Comparison of ENCODE assay signal across 16 cellular contexts in the genomic region with DNA sequence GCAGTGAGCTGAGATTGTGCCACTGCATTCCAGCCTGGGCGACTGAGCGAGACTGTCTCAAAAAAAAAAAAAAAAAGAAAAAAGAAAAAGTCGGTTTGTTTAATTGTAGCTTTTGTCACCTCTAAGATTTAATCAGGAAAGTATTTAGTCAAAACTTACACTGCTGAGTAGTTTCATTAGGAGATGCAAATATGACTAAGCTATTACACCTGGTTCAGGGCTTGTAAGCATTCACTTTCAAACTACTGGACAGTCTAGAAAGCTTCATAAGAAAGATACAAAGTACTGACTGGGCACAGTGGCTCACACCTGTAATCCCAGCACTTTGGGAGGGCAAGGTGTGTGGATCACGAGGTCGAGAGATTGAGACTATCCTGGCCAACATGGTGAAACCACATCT.
A peak's percentile ranks its signal among the peaks of the same experiment; 100 is the strongest.
DNase-seq lines count a peak whose midpoint lies in the region; ATAC-seq and TF ChIP-seq lines count a peak whose summit lies in the region.
"Had no signal": no experiment of that assay in that cellular context is flagged by ENCODE, and none has a peak within 500 bp of the region (broad histone marks: within the 10 kb centered on the region; RNA-seq: fewer than 3 reads in every experiment).

No MANE protein-coding gene starts in this region.

- H4K20me1 ChIP-seq in Karpas-422 (ENCODE audit: insufficient read depth, low read depth, low read length), result no peaks in the 10 kb centered on the region

- DNase-seq in GM12865 (ENCODE audit: low read depth), result peak; percentile 17
- peak; percentile 39 for DNase-seq in Karpas-422
- DNase-seq in stimulated activated effector memory CD8-positive, alpha-beta T cell treated with anti-CD3 and anti-CD28 coated beads, Interleukin-12 subunit alpha, Interleukin-12 subunit beta, amount 100 ng/mL, for 72 hours (ENCODE audit: low spot score in 2 of 2), result no peak
- DNase-seq in SHP77 treated with DMSO at 0.1 percent for 48 hours (lab: John Stamatoyannopoulos, UW), result no peak
- DNase-seq: BE2C; CD4-positive, alpha-beta memory T cell; DMS153; DMS79 treated with DMSO at 0.1 percent for 48 hours; EL; IMR-90; KBM-7 had no signal

- no peaks in the 10 kb centered on the region for H3K9me2 ChIP-seq in Karpas-422 (replicated peaks; ENCODE audit: insufficient read depth, low read length)

- H3K4me3 Mint-ChIP-seq in stimulated activated effector memory CD8-positive, alpha-beta T cell treated with anti-CD3 and anti-CD28 coated beads, Interleukin-12 subunit alpha, Interleukin-12 subunit beta, amount 100 ng/mL, for 72 hours, result no peak overlapping the region
- H3K4me3 Mint-ChIP-seq: CD4-positive, alpha-beta memory T cell had no signal

- H3K27ac Mint-ChIP-seq in stimulated activated effector memory CD8-positive, alpha-beta T cell treated with anti-CD3 and anti-CD28 coated beads, Interleukin-12 subunit alpha, Interleukin-12 subunit beta, amount 100 ng/mL, for 72 hours, result no peak overlapping the region

- H3K4me1 Mint-ChIP-seq in stimulated activated effector memory CD8-positive, alpha-beta T cell treated with anti-CD3 and anti-CD28 coated beads, Interleukin-12 subunit alpha, Interleukin-12 subunit beta, amount 100 ng/mL, for 72 hours, result peaks cover 6% of the 10 kb centered on the region

- no peaks in the 10 kb centered on the region for H3K79me2 ChIP-seq in Karpas-422 (ENCODE audit: low read length)

- TF ChIP-seq CTCF in GM12865 (IDR thresholded peaks at IDR 0.05; ENCODE audit: insufficient read depth, low read depth, low read length, missing control alignments), result no peak

- peaks cover 10% of the 10 kb centered on the region for H3K9me3 Mint-ChIP-seq in stimulated activated effector memory CD8-positive, alpha-beta T cell treated with anti-CD3 and anti-CD28 coated beads, Interleukin-12 subunit alpha, Interleukin-12 subunit beta, amount 100 ng/mL, for 72 hours

- H3K27me3 ChIP-seq in Karpas-422 (ENCODE audit: low read length), result no peaks in the 10 kb centered on the region
- H3K27me3 ChIP-seq: BE2C had no signal

- peaks cover 47% of the 10 kb centered on the region for H3K4me1 ChIP-seq in Karpas-422 (ENCODE audit: low read length)
- H3K4me1 ChIP-seq: A549, BE2C had no signal

- H2AFZ ChIP-seq in Karpas-422 (ENCODE audit: low read length), result no peak overlapping the region

- H3K4me3 ChIP-seq in GM12865 (ENCODE audit: low read depth, low read length) (no peak overlapping the region), Karpas-422 (ENCODE audit: low read length) (no peak overlapping the region)
- H3K4me3 ChIP-seq: A549, HAP-1 had no signal

- no peak overlapping the region for H3K4me2 ChIP-seq in Karpas-422 (ENCODE audit: low read depth, low read length, poor library complexity, severe bottlenecking)
- H3K4me2 ChIP-seq: A549 had no signal

- H3K36me3 Mint-ChIP-seq in stimulated activated effector memory CD8-positive, alpha-beta T cell treated with anti-CD3 and anti-CD28 coated beads, Interleukin-12 subunit alpha, Interleukin-12 subunit beta, amount 100 ng/mL, for 72 hours, result peaks cover 9% of the 10 kb centered on the region

- H3K9me3 ChIP-seq in Karpas-422 (ENCODE audit: low read length), result no peaks in the 10 kb centered on the region
- H3K9me3 ChIP-seq: A549, BE2C, HAP-1 had no signal

- peak overlapping the region; percentile 66; the same call in 1 of the 2 replicates for H3K27ac ChIP-seq in Karpas-422 (ENCODE audit: low read length)
- H3K27ac ChIP-seq: A549, C4-2B had no signal

- H3K9ac ChIP-seq in Karpas-422 (ENCODE audit: low read length), result no peak overlapping the region

- no peaks in the 10 kb centered on the region for H3K36me3 ChIP-seq in Karpas-422 (ENCODE audit: insufficient read depth, low read length)
- H3K36me3 ChIP-seq: BE2C, HAP-1 had no signal

- ATAC-seq in GM18867 (IDR thresholded peaks at IDR 0.05; ENCODE audit: unreplicated experiment), result peak; percentile 62
- peak; percentile 74 for ATAC-seq in stimulated activated effector memory CD8-positive, alpha-beta T cell treated with anti-CD3 and anti-CD28 coated beads, Interleukin-12 subunit alpha, Interleukin-12 subunit beta, amount 100 ng/mL, for 72 hours
- no peak for ATAC-seq in GM18502 (IDR thresholded peaks at IDR 0.05; ENCODE audit: poor library complexity, unreplicated experiment)
- ATAC-seq: A549 had no signal

Comparison
In these comparisons a context has a peak if more than half of its experiments do, and no peak if none do; other contexts are left out.
1. DNase-seq: peak in GM12865 (single experiment) and Karpas-422 (single experiment); none in stimulated activated effector memory CD8-positive, alpha-beta T cell treated with anti-CD3 and anti-CD28 coated beads, Interleukin-12 subunit alpha, Interleukin-12 subunit beta, amount 100 ng/mL, for 72 hours (0 of 2) and SHP77 treated with DMSO at 0.1 percent for 48 hours (single experiment).